ENCODE assay signal across 22 cellular contexts in the genomic region with DNA sequence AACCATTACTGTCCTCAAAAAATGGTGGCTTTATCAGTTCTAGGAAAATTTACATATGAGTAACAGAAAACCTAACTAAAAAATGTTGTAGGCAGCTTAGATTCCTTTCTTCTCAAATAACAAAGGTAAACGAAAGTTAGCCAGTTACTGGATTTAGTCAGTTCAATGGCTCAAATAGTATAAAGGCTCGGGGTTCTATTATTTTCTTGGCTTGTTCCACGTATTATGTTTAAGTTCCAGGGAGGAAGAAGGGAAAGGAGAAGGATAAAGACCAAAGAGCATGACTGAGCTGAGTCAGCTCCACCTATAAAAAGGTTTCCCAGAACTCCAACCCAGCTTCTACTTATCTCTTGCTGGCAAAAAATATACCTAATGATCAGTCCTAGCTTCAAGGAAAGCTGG. TPM values are rescaled to one million over a fixed set of nuclear protein-coding genes. Genes with fewer than 3 reads are reported as not detected.
DNase-seq lines count a peak whose midpoint lies in the region; ATAC-seq and TF ChIP-seq lines count a peak whose summit lies in the region.
"Had no signal": no experiment of that assay in that cellular context is flagged by ENCODE, and none has a peak within 500 bp of the region (broad histone marks: within the 10 kb centered on the region; RNA-seq: fewer than 3 reads in every experiment).

No MANE protein-coding gene starts in this region.

- no peak overlapping the region for H3K9ac ChIP-seq in endodermal cell (ENCODE audit: extremely low read depth, low read length, poor library complexity, severe bottlenecking)
- H3K9ac ChIP-seq: GM23248 had no signal

- intact Hi-C loops in left ventricle myocardium superior (cut with micrococcal nuclease) (no loop called here), Right ventricle myocardium inferior (cut with DNase I) (no loop called here)
- intact Hi-C loops in CD8-positive, alpha-beta T cell (cut with DNase I, micrococcal nuclease): no loop called here

- 40 to 68% methylated on average over 1 to 3 of the region's 3 CpGs for WGBS in endodermal cell (ENCODE audit: insufficient coverage in 1 of 2, insufficient read length in 1 of 2), 2 experiments

- H3K9me3 ChIP-seq in endodermal cell (ENCODE audit: control insufficient read depth, low read length): no peaks in the 10 kb centered on the region
- no peaks in the 10 kb centered on the region for H3K9me3 ChIP-seq in CD8-positive, alpha-beta T cell (ENCODE audit: low read length)
- H3K9me3 ChIP-seq: BE2C had no signal

- H3K4me3 ChIP-seq in endodermal cell (ENCODE audit: low read length): no peak overlapping the region
- H3K4me3 ChIP-seq in CD8-positive, alpha-beta T cell (ENCODE audit: low read depth, low read length): no peak overlapping the region
- H3K4me3 ChIP-seq: GM12878, GM23248 had no signal

- H3K27me3 ChIP-seq in endodermal cell (ENCODE audit: control insufficient read depth, insufficient read depth, low read length, poor library complexity, severe bottlenecking): no peaks in the 10 kb centered on the region
- no peaks in the 10 kb centered on the region for H3K27me3 ChIP-seq in CD8-positive, alpha-beta T cell (ENCODE audit: insufficient read depth, low read length)
- H3K27me3 ChIP-seq: BE2C had no signal

- peaks cover 11% of the 10 kb centered on the region for H3K4me1 Mint-ChIP-seq in endodermal cell
- H3K4me1 Mint-ChIP-seq in nephron progenitor cell: peaks cover 6% of the 10 kb centered on the region
- peaks cover 1% of the 10 kb centered on the region for H3K4me1 Mint-ChIP-seq in CD8-positive, alpha-beta T cell (ENCODE audit: low read depth)

- H3K27ac Mint-ChIP-seq in endodermal cell: peak overlapping the region; percentile 32
- H3K27ac Mint-ChIP-seq in nephron progenitor cell: peak overlapping the region; percentile 43
- H3K27ac Mint-ChIP-seq in CD8-positive, alpha-beta T cell: no peak overlapping the region
- H3K27ac Mint-ChIP-seq: CD4-positive, alpha-beta memory T cell; HFFc6 had no signal

- no peaks in the 10 kb centered on the region for H3K4me1 ChIP-seq in endodermal cell (ENCODE audit: control insufficient read depth, insufficient read depth, low read length)
- no peaks in the 10 kb centered on the region for H3K4me1 ChIP-seq in CD8-positive, alpha-beta T cell (ENCODE audit: insufficient read depth, low read length)

- no peak overlapping the region for H3K27ac ChIP-seq in endodermal cell (ENCODE audit: low read depth, low read length)
- no peak overlapping the region for H3K27ac ChIP-seq in CD8-positive, alpha-beta T cell (ENCODE audit: low read depth, low read length)
- H3K27ac ChIP-seq: 22Rv1, GM23248 had no signal

- DNase-seq in left ventricle myocardium superior (no peak), Right ventricle myocardium inferior (ENCODE audit: missing footprints) (no peak), endodermal cell (no peak), nephron progenitor cell (no peak), NCI-H1092 (lab: John Stamatoyannopoulos, UW) (no peak), HEK293T (ENCODE audit: extremely low spot score) (no peak), epidermal melanocyte (ENCODE audit: insufficient read length, low spot score) (no peak)
- no peak for DNase-seq in CD8-positive, alpha-beta T cell
- DNase-seq: BE2C; CD4-positive, alpha-beta memory T cell; DND-41; GDM1; GM23248; HFFc6; Kasumi-1; MM.1S; NCI-H1105; NCI-H1694; NCI-H69; RPMI8226 had no signal

- no peak for TF ChIP-seq CTCF in endodermal cell (conservative IDR thresholded peaks at IDR 0.05)
- TF ChIP-seq CTCF in nephron progenitor cell (IDR thresholded peaks at IDR 0.05): no peak
- no peak for TF ChIP-seq CTCF in CD8-positive, alpha-beta T cell (IDR thresholded peaks at IDR 0.05)

- CTCF ChIA-PET in HEK293T (lab: Yijun Ruan, JAX): no interaction called here
- CTCF ChIA-PET in CD8-positive, alpha-beta T cell (lab: Charles Lee): no interaction called here

- H3K9me3 Mint-ChIP-seq in endodermal cell (no peaks in the 10 kb centered on the region), nephron progenitor cell (no peaks in the 10 kb centered on the region)
- H3K9me3 Mint-ChIP-seq in CD8-positive, alpha-beta T cell: no peaks in the 10 kb centered on the region
- H3K9me3 Mint-ChIP-seq: CD4-positive, alpha-beta memory T cell; HFFc6 had no signal

- H3K4me3 Mint-ChIP-seq in endodermal cell (no peak overlapping the region), nephron progenitor cell (no peak overlapping the region)
- H3K4me3 Mint-ChIP-seq in CD8-positive, alpha-beta T cell: no peak overlapping the region
- H3K4me3 Mint-ChIP-seq: CD4-positive, alpha-beta memory T cell; HFFc6 had no signal

- peak; percentile 35 for ATAC-seq in left ventricle myocardium superior
- no peak for ATAC-seq in Right ventricle myocardium inferior
- no peak for ATAC-seq in CD8-positive, alpha-beta T cell
- ATAC-seq: GM12878 had no signal

- no peaks in the 10 kb centered on the region for H3K36me3 ChIP-seq in endodermal cell (ENCODE audit: control insufficient read depth, insufficient read depth, low read length)
- no peaks in the 10 kb centered on the region for H3K36me3 ChIP-seq in CD8-positive, alpha-beta T cell (ENCODE audit: insufficient read depth, low read length)
- H3K36me3 ChIP-seq: BE2C had no signal

- H3K27me3 Mint-ChIP-seq in endodermal cell (ENCODE audit: insufficient read depth) (no peaks in the 10 kb centered on the region), nephron progenitor cell (ENCODE audit: low read depth, poor library complexity) (no peaks in the 10 kb centered on the region)
- no peaks in the 10 kb centered on the region for H3K27me3 Mint-ChIP-seq in CD8-positive, alpha-beta T cell (ENCODE audit: low read depth)
- H3K27me3 Mint-ChIP-seq: CD4-positive, alpha-beta memory T cell had no signal

- H3K36me3 Mint-ChIP-seq in endodermal cell (ENCODE audit: low read depth) (no peaks in the 10 kb centered on the region), nephron progenitor cell (ENCODE audit: low read depth) (no peaks in the 10 kb centered on the region)
- H3K36me3 Mint-ChIP-seq in CD8-positive, alpha-beta T cell: peaks cover 16% of the 10 kb centered on the region

- POLR2A ChIA-PET in HEK293T (lab: Yijun Ruan, JAX): no interaction called here
- POLR2A ChIA-PET in CD8-positive, alpha-beta T cell (lab: Charles Lee): interaction anchor here (0.6 kb wide), 1 partner anchor 80 kb away, joined by 7 read pairs; no protein-coding TSS in a partner anchor

TF ChIP-seq in HEK293T, 16 proteins besides CTCF, POLR2A, EP300 and RAD21:
- no peak for TF ChIP-seq NFRKB (IDR thresholded peaks at IDR 0.05)
- no peak for TF ChIP-seq FOXK2 (IDR thresholded peaks at IDR 0.05)
- no peak for TF ChIP-seq ZNF384 (IDR thresholded peaks at IDR 0.05)
- no peak for TF ChIP-seq LEF1 (IDR thresholded peaks at IDR 0.05; ENCODE audit: borderline replicate concordance)
- no peak for TF ChIP-seq HDGF (IDR thresholded peaks at IDR 0.05; ENCODE audit: borderline replicate concordance)
- TF ChIP-seq, protein P1, sequence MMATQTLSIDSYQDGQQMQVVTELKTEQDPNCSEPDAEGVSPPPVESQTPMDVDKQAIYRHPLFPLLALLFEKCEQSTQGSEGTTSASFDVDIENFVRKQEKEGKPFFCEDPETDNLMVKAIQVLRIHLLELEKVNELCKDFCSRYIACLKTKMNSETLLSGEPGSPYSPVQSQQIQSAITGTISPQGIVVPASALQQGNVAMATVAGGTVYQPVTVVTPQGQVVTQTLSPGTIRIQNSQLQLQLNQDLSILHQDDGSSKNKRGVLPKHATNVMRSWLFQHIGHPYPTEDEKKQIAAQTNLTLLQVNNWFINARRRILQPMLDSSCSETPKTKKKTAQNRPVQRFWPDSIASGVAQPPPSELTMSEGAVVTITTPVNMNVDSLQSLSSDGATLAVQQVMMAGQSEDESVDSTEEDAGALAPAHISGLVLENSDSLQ (IDR thresholded peaks at IDR 0.05): no peak
- no peak for TF ChIP-seq BHLHE40 (IDR thresholded peaks at IDR 0.05; ENCODE audit: borderline replicate concordance)
- no peak for TF ChIP-seq TARDBP (IDR thresholded peaks at IDR 0.05)
- no peak for TF ChIP-seq CTBP1 (IDR thresholded peaks at IDR 0.05; ENCODE audit: borderline replicate concordance)
- TF ChIP-seq SP1 (IDR thresholded peaks at IDR 0.05): no peak
- TF ChIP-seq FOXM1 (IDR thresholded peaks at IDR 0.05; ENCODE audit: borderline replicate concordance): no peak
- TF ChIP-seq ELF4 (IDR thresholded peaks at IDR 0.05): no peak
- no peak for TF ChIP-seq L3MBTL2 (conservative IDR thresholded peaks at IDR 0.05)
- no peak for TF ChIP-seq FOXA1 (IDR thresholded peaks at IDR 0.05)
- TF ChIP-seq SUZ12 (IDR thresholded peaks at IDR 0.05): no peak
- TF ChIP-seq ARNT (IDR thresholded peaks at IDR 0.05): no peak

RNA-seq across cellular contexts. Expression of a gene that starts 41.0 kb away (rescaled TPM):
- total RNA-seq in left ventricle myocardium superior (0.17 TPM), Right ventricle myocardium inferior (not detected), endodermal cell (not detected)
- 12.6 TPM for polyA plus RNA-seq in endodermal cell (2013, experiment 1 of 2)
- 11.1 TPM for polyA plus RNA-seq in endodermal cell (2013, experiment 2 of 2)
- total RNA-seq in CD8-positive, alpha-beta T cell: not detected
- total RNA-seq: CD4-positive, alpha-beta memory T cell; GM12878; GM23248; HFFc6 had no signal
- polyA plus RNA-seq: GM23248 had no signal
